ENCODE assay signal across 2 cellular contexts in genomic region chr6:63953622-63954021, GRCh38.
DNase-seq lines count a peak whose midpoint lies in the region; ATAC-seq lines count a peak whose summit lies in the region.
"Not testable (repeated sequence)": the region's sequence is repeated elsewhere in the genome, so short reads cannot be mapped to it uniquely, and the experiment has no call there.

No MANE protein-coding gene starts in this region.

- ATAC-seq in right cardiac atrium, result not testable (repeated sequence)
- peak; percentile 36 for ATAC-seq in left lobe of liver

- not testable (repeated sequence) for H3K27ac ChIP-seq in right cardiac atrium (ENCODE audit: low read length)

- H3K4me1 ChIP-seq in right cardiac atrium (ENCODE audit: control insufficient read depth, insufficient read depth, low read length), result not testable (repeated sequence)

- DNase-seq in right cardiac atrium (peak; percentile 15 to 50 (median 21)), left lobe of liver (ENCODE audit: low spot score) (peak; percentile 57)

- H3K27me3 ChIP-seq in right cardiac atrium (ENCODE audit: control insufficient read depth, insufficient read depth), result not testable (repeated sequence)

- H3K9me3 ChIP-seq in right cardiac atrium (ENCODE audit: control insufficient read depth, low read length), result not testable (repeated sequence)

- not testable (repeated sequence) for H3K4me3 ChIP-seq in right cardiac atrium (ENCODE audit: low read length)

- 72% methylated on average over 1 of the region's 1 CpG for WGBS in right cardiac atrium

- intact Hi-C loops in right cardiac atrium (cut with DNase I), result not testable (repeated sequence)
